14 cellular contexts compared by ENCODE assay signal in the genomic region with DNA sequence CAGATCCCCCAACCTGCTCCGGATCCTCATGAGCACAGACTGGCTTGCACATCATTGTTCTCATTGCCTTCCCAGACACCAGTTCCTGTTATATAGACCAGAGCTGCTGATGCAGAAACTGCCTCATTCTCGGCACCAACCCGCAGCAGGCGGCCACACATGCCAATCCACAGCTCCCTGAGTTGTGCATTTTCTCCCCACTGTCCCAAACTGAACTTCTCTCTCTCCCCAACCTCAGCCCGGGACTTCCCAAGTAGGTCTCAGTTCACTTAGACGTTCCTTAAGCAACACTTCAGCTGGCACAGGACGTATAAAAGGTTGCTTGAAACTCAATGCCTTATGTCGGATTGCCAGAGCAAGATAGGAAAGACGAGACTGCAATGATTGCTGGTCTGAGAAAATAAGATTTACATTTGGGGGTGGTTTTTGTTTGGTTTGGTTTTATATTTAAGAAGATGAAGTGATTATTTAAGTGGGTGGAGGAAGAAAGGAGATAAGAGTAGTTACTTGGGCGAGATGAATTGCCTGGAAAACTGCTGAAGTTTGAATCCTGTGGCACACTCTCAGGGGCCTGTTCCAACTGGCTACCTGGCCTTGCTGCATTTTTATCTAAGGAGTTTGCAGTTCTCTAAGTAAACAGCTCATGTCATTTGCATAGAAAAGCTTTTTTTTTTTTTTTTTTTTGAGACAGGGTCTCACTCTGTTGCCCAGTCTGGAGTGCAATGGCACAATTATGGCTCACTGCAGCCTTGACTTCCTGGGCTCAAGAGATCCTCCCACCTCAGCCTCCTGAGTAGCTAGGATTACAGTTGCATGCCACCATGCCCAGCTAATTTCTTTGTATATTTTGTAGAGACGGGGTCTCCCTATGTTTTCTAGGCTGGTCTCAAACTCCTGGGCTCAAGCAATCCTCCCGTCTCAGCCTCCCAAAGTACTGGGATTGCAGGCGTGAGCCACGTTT.
A peak's percentile ranks its signal among the peaks of the same experiment; 100 is the strongest.
DNase-seq lines count a peak whose midpoint lies in the region; ATAC-seq and TF ChIP-seq lines count a peak whose summit lies in the region.
"Had no signal": no experiment of that assay in that cellular context is flagged by ENCODE, and none has a peak within 500 bp of the region (broad histone marks: within the 10 kb centered on the region; RNA-seq: fewer than 3 reads in every experiment).

No MANE protein-coding gene starts in this region.

- no peaks in the 10 kb centered on the region for H3K27me3 ChIP-seq in naive thymus-derived CD4-positive, alpha-beta T cell (ENCODE audit: control insufficient read depth in 2 of 2, insufficient read depth in 2 of 2, low read length in 2 of 2)
- no peaks in the 10 kb centered on the region for H3K27me3 ChIP-seq in aorta (ENCODE audit: control insufficient read depth in 1 of 2, insufficient read depth in 2 of 2, low read length in 1 of 2)

- intact Hi-C loops in Right ventricle myocardium inferior (cut with DNase I) (no loop called here), cardiac septum (cut with DNase I) (no loop called here), aorta (cut with DNase I) (no loop called here)
- intact Hi-C loops in naive thymus-derived CD4-positive, alpha-beta T cell (cut with micrococcal nuclease), result no loop called here

- no peaks in the 10 kb centered on the region for H3K4me1 ChIP-seq in naive thymus-derived CD4-positive, alpha-beta T cell (ENCODE audit: control insufficient read depth in 2 of 2, insufficient read depth in 2 of 2, low read length in 2 of 2)
- no peaks in the 10 kb centered on the region for H3K4me1 ChIP-seq in aorta (ENCODE audit: control insufficient read depth in 1 of 2, insufficient read depth in 2 of 2, low read length in 2 of 2)

- H3K9me3 Mint-ChIP-seq in endothelial cell (ENCODE audit: unreplicated experiment), result no peaks in the 10 kb centered on the region
- H3K9me3 Mint-ChIP-seq in naive thymus-derived CD4-positive, alpha-beta T cell, result no peaks in the 10 kb centered on the region
- H3K9me3 Mint-ChIP-seq: memory B cell, type B pancreatic cell had no signal

- H3K27ac Mint-ChIP-seq in endothelial cell (ENCODE audit: unreplicated experiment), result peak overlapping the region; percentile 62
- peak overlapping the region in 8 of 9 donors; percentile 9 to 84 (median 46) for H3K27ac Mint-ChIP-seq in naive thymus-derived CD4-positive, alpha-beta T cell
- H3K27ac Mint-ChIP-seq: memory B cell, type B pancreatic cell had no signal

- TF ChIP-seq CTCF in endothelial cell (IDR thresholded peaks at IDR 0.05; ENCODE audit: unreplicated experiment), result no peak

- 61 to 64% methylated on average over 14 of the region's 14 CpGs for WGBS in aorta, 2 donors

- H3K4me3 Mint-ChIP-seq in endothelial cell (ENCODE audit: unreplicated experiment), result no peak overlapping the region
- H3K4me3 Mint-ChIP-seq in naive thymus-derived CD4-positive, alpha-beta T cell, result peak overlapping the region in 8 of 10 donors; percentile 20 to 77 (median 62)
- H3K4me3 Mint-ChIP-seq: memory B cell, type B pancreatic cell had no signal

- H3K4me1 Mint-ChIP-seq in endothelial cell (ENCODE audit: unreplicated experiment), result peaks cover 36% of the 10 kb centered on the region
- peaks cover 9 to 41% (median 25%) of the 10 kb centered on the region in 7 donors for H3K4me1 Mint-ChIP-seq in naive thymus-derived CD4-positive, alpha-beta T cell

- peaks cover 15% of the 10 kb centered on the region for H3K36me3 Mint-ChIP-seq in endothelial cell (ENCODE audit: low read depth, unreplicated experiment)
- H3K36me3 Mint-ChIP-seq in naive thymus-derived CD4-positive, alpha-beta T cell, result peaks cover 0 to 8% (median 0%) of the 10 kb centered on the region in 5 donors
- H3K36me3 Mint-ChIP-seq: memory B cell, type B pancreatic cell had no signal

- ATAC-seq in Right ventricle myocardium inferior (peak; percentile 17), aorta (ENCODE audit: low FRiP score) (peak; percentile 19), GM18861 (IDR thresholded peaks at IDR 0.05; ENCODE audit: unreplicated experiment) (no peak)
- ATAC-seq in naive thymus-derived CD4-positive, alpha-beta T cell, result no peak

- H3K9me3 ChIP-seq in naive thymus-derived CD4-positive, alpha-beta T cell (ENCODE audit: control insufficient read depth in 2 of 3, low read length in 3 of 3), result no peaks in the 10 kb centered on the region
- H3K9me3 ChIP-seq in aorta (ENCODE audit: control insufficient read depth, low read length), result no peaks in the 10 kb centered on the region

- CTCF ChIA-PET in naive thymus-derived CD4-positive, alpha-beta T cell (lab: Charles Lee), result no interaction called here

- H3K27ac ChIP-seq in naive thymus-derived CD4-positive, alpha-beta T cell (ENCODE audit: low read depth, low read length), result no peak overlapping the region
- H3K27ac ChIP-seq in aorta (ENCODE audit: low read depth in 1 of 2, low read length in 2 of 2), result no peak overlapping the region

- H3K27me3 Mint-ChIP-seq in endothelial cell (ENCODE audit: unreplicated experiment), result peaks cover 2% of the 10 kb centered on the region
- H3K27me3 Mint-ChIP-seq in naive thymus-derived CD4-positive, alpha-beta T cell, result peaks cover 0 to under 1% (median 0%) of the 10 kb centered on the region in 5 donors
- H3K27me3 Mint-ChIP-seq: memory B cell, type B pancreatic cell had no signal

- H3K4me3 ChIP-seq in naive thymus-derived CD4-positive, alpha-beta T cell (ENCODE audit: low read length), result no peak overlapping the region
- H3K4me3 ChIP-seq in aorta (ENCODE audit: low read length in 2 of 2), result no peak overlapping the region

- POLR2A ChIA-PET in naive thymus-derived CD4-positive, alpha-beta T cell (lab: Charles Lee), result no interaction called here

- DNase-seq in Right ventricle myocardium inferior (ENCODE audit: missing footprints), result no peak
- DNase-seq in cardiac septum (ENCODE audit: low spot score), result no peak
- DNase-seq in endothelial cell (ENCODE audit: low spot score), result peak; percentile 13
- peak in 1 of 9 donors; percentile 9 for DNase-seq in naive thymus-derived CD4-positive, alpha-beta T cell
- DNase-seq in aorta, result no peak
- no peak for DNase-seq in RPMI8226
- no peak for DNase-seq in stimulated activated naive CD4-positive, alpha-beta T cell (lab: John Stamatoyannopoulos, UW)
- DNase-seq: activated CD4-positive, CD25-positive, alpha-beta regulatory T cell treated with anti-CD3 and anti-CD28 coated beads, Interleukin-2, amount 50 U/mL, for 72 hours; activated gamma-delta T cell treated with Interleukin-2 at 50 U/mL for 16 hours; DMS79; NCI-H510A had no signal

- H3K36me3 ChIP-seq in naive thymus-derived CD4-positive, alpha-beta T cell (ENCODE audit: control insufficient read depth in 2 of 3, insufficient read depth in 3 of 3, low read length in 3 of 3), result no peaks in the 10 kb centered on the region
- H3K36me3 ChIP-seq in aorta (ENCODE audit: control insufficient read depth in 1 of 2, insufficient read depth in 2 of 2, low read length in 1 of 2), result no peaks in the 10 kb centered on the region

Comparison
In these comparisons a context has a peak if more than half of its experiments do, and no peak if none do; other contexts are left out.
1. ATAC-seq: peak in Right ventricle myocardium inferior (single experiment) and aorta (single experiment); none in naive thymus-derived CD4-positive, alpha-beta T cell (single experiment) and GM18861 (single experiment).